Comparison of ENCODE assay signal across 21 cellular contexts in genomic region chr19:8256276-8257051, GRCh38.
"Had no signal": no experiment of that assay in that cellular context is flagged by ENCODE, and none has a peak within 500 bp of the region (broad histone marks: within the 10 kb centered on the region; RNA-seq: fewer than 3 reads in every experiment).

No MANE protein-coding gene starts in this region.

- H3K27me3 ChIP-seq: adrenal gland had no signal

- FAIRE-seq: TTC549 had no signal

- DNase-seq: activated CD4-positive, alpha-beta memory T cell treated with anti-CD3 and anti-CD28 coated beads for 36 hours; activated CD4-positive, alpha-beta T cell treated with anti-CD3 and anti-CD28 coated beads, Interleukin-2, amount 10 ng/mL, durations not matched to agents 7 days and 5 days; activated CD4-positive, CD25-positive, alpha-beta regulatory T cell; activated CD8-positive, alpha-beta memory T cell treated with anti-CD3 and anti-CD28 coated beads, Interleukin-2, amount 50 U/mL, for 4 hours; activated naive CD4-positive, alpha-beta T cell treated with anti-CD3 and anti-CD28 coated beads, Interleukin-2, amount 50 U/mL, for 16 hours; activated naive CD8-positive, alpha-beta T cell treated with anti-CD3 and anti-CD28 coated beads, Interleukin-2, amount 10 ng/mL, durations not matched to agents 7 days and 5 days; adrenal gland; anterior cingulate cortex; NCI-H1048; NCI-H146; NCI-H187 treated with DMSO at 0.1 percent for 48 hours; NCI-H2081 treated with DMSO at 0.1 percent for 48 hours; NCI-H2171 treated with DMSO at 0.1 percent for 48 hours; NCI-H510A; NCI-H526 treated with DMSO at 0.1 percent for 48 hours; T-cell; T-helper 2 cell; T1000 had no signal

- H3K9me3 Mint-ChIP-seq: activated CD4-positive, alpha-beta memory T cell treated with anti-CD3 and anti-CD28 coated beads for 36 hours; activated CD4-positive, alpha-beta T cell treated with anti-CD3 and anti-CD28 coated beads, Interleukin-2, amount 10 ng/mL, durations not matched to agents 7 days and 5 days; activated naive CD8-positive, alpha-beta T cell treated with anti-CD3 and anti-CD28 coated beads, Interleukin-2, amount 10 ng/mL, durations not matched to agents 7 days and 5 days; T-cell had no signal

- H3K4me1 ChIP-seq: adrenal gland had no signal

- ATAC-seq: Right ventricle myocardium inferior, T-cell had no signal

- H3K27me3 Mint-ChIP-seq: activated CD4-positive, alpha-beta memory T cell treated with anti-CD3 and anti-CD28 coated beads for 36 hours; activated CD4-positive, alpha-beta T cell treated with anti-CD3 and anti-CD28 coated beads, Interleukin-2, amount 10 ng/mL, durations not matched to agents 7 days and 5 days; activated naive CD8-positive, alpha-beta T cell treated with anti-CD3 and anti-CD28 coated beads, Interleukin-2, amount 10 ng/mL, durations not matched to agents 7 days and 5 days; T-cell had no signal

- H3K27ac Mint-ChIP-seq: activated CD4-positive, alpha-beta memory T cell treated with anti-CD3 and anti-CD28 coated beads for 36 hours; activated CD4-positive, alpha-beta T cell treated with anti-CD3 and anti-CD28 coated beads, Interleukin-2, amount 10 ng/mL, durations not matched to agents 7 days and 5 days had no signal

- H3K4me3 Mint-ChIP-seq: activated CD4-positive, alpha-beta memory T cell treated with anti-CD3 and anti-CD28 coated beads for 36 hours; activated CD4-positive, alpha-beta T cell treated with anti-CD3 and anti-CD28 coated beads, Interleukin-2, amount 10 ng/mL, durations not matched to agents 7 days and 5 days; activated naive CD8-positive, alpha-beta T cell treated with anti-CD3 and anti-CD28 coated beads, Interleukin-2, amount 10 ng/mL, durations not matched to agents 7 days and 5 days; T-cell had no signal

- H3K4me3 ChIP-seq: adrenal gland, SK-N-MC had no signal

- H3K9me3 ChIP-seq: adrenal gland had no signal

- H3K27ac ChIP-seq: adrenal gland, SK-N-MC had no signal
